Comparison of ENCODE assay signal across 10 cellular contexts in genomic region chr2:45759310-45759851, GRCh38.
DNase-seq lines count a peak whose midpoint lies in the region; ATAC-seq and TF ChIP-seq lines count a peak whose summit lies in the region.
"Had no signal": no experiment of that assay in that cellular context is flagged by ENCODE, and none has a peak within 500 bp of the region (broad histone marks: within the 10 kb centered on the region; RNA-seq: fewer than 3 reads in every experiment).

No MANE protein-coding gene starts in this region.

- peaks cover 3% of the 10 kb centered on the region for H3K4me1 Mint-ChIP-seq in activated T-helper 2 cell treated with anti-CD3 and anti-CD28 coated beads, Interferon-gamma antibody, Interleukin-2, Interleukin-4, amounts not matched to agents 10 μg/mL and 5 μg/mL and 100 μg/mL, durations not matched to agents 14 hours and 24 hours and 36 hours (ENCODE audit: low read depth)
- H3K4me1 Mint-ChIP-seq in CD8-positive, alpha-beta T cell (ENCODE audit: low read depth) = no peaks in the 10 kb centered on the region

- H3K4me3 Mint-ChIP-seq in activated T-helper 2 cell treated with anti-CD3 and anti-CD28 coated beads, Interferon-gamma antibody, Interleukin-2, Interleukin-4, amounts not matched to agents 10 μg/mL and 5 μg/mL and 100 μg/mL, durations not matched to agents 14 hours and 24 hours and 36 hours (ENCODE audit: low read depth) = no peak overlapping the region
- H3K4me3 Mint-ChIP-seq in CD8-positive, alpha-beta T cell = no peak overlapping the region

- ATAC-seq in CD8-positive, alpha-beta T cell = no peak

- intact Hi-C loops in activated T-helper 2 cell treated with anti-CD3 and anti-CD28 coated beads, Interferon-gamma antibody, Interleukin-2, Interleukin-4, amounts not matched to agents 10 μg/mL and 5 μg/mL and 100 μg/mL, durations not matched to agents 14 hours and 24 hours and 36 hours (cut with micrococcal nuclease) = no loop called here
- intact Hi-C loops in CD8-positive, alpha-beta T cell (cut with DNase I, micrococcal nuclease) = no loop called here

- no peak overlapping the region for H3K27ac Mint-ChIP-seq in activated T-helper 2 cell treated with anti-CD3 and anti-CD28 coated beads, Interferon-gamma antibody, Interleukin-2, Interleukin-4, amounts not matched to agents 10 μg/mL and 5 μg/mL and 100 μg/mL, durations not matched to agents 14 hours and 24 hours and 36 hours
- no peak overlapping the region for H3K27ac Mint-ChIP-seq in CD8-positive, alpha-beta T cell

- H3K4me1 ChIP-seq in CD8-positive, alpha-beta T cell (ENCODE audit: insufficient read depth, low read length) = no peaks in the 10 kb centered on the region

- TF ChIP-seq CTCF in foreskin fibroblast (IDR thresholded peaks at IDR 0.05; ENCODE audit: low read depth, low read length) = no peak
- no peak for TF ChIP-seq CTCF in CD8-positive, alpha-beta T cell (IDR thresholded peaks at IDR 0.05)

- peaks cover 2% of the 10 kb centered on the region for H3K27me3 Mint-ChIP-seq in activated T-helper 2 cell treated with anti-CD3 and anti-CD28 coated beads, Interferon-gamma antibody, Interleukin-2, Interleukin-4, amounts not matched to agents 10 μg/mL and 5 μg/mL and 100 μg/mL, durations not matched to agents 14 hours and 24 hours and 36 hours (ENCODE audit: low read depth)
- no peaks in the 10 kb centered on the region for H3K27me3 Mint-ChIP-seq in CD8-positive, alpha-beta T cell (ENCODE audit: low read depth)

- no peak overlapping the region for H3K27ac ChIP-seq in CD8-positive, alpha-beta T cell (ENCODE audit: low read depth, low read length)
- H3K27ac ChIP-seq: VCaP had no signal

- POLR2A ChIA-PET in CD8-positive, alpha-beta T cell (lab: Charles Lee) = no interaction called here

- peak overlapping the region; percentile 11 to 20 for H3K4me3 ChIP-seq in foreskin fibroblast (ENCODE audit: low read depth in 1 of 2, low read length in 2 of 2)
- H3K4me3 ChIP-seq in CD8-positive, alpha-beta T cell (ENCODE audit: low read depth, low read length) = no peak overlapping the region

- no peaks in the 10 kb centered on the region for H3K9me3 ChIP-seq in CD8-positive, alpha-beta T cell (ENCODE audit: low read length)

- CTCF ChIA-PET in CD8-positive, alpha-beta T cell (lab: Charles Lee) = interaction anchor here (1.4 kb wide), 1 partner anchor 38 kb away, joined by 4 read pairs; no protein-coding TSS in a partner anchor

- H3K9me3 Mint-ChIP-seq in activated T-helper 2 cell treated with anti-CD3 and anti-CD28 coated beads, Interferon-gamma antibody, Interleukin-2, Interleukin-4, amounts not matched to agents 10 μg/mL and 5 μg/mL and 100 μg/mL, durations not matched to agents 14 hours and 24 hours and 36 hours = no peaks in the 10 kb centered on the region
- H3K9me3 Mint-ChIP-seq in CD8-positive, alpha-beta T cell = no peaks in the 10 kb centered on the region

- no peaks in the 10 kb centered on the region for H3K27me3 ChIP-seq in CD8-positive, alpha-beta T cell (ENCODE audit: insufficient read depth, low read length)

- DNase-seq in GM03348 (ENCODE audit: low spot score) = peak; percentile 57
- DNase-seq in RKO (ENCODE audit: low spot score) = peak; percentile 19
- DNase-seq in foreskin fibroblast = peak in 1 of 2 donors; percentile 90
- DNase-seq in retina = peak; percentile 74
- DNase-seq in activated T-helper 2 cell treated with anti-CD3 and anti-CD28 coated beads, Interferon-gamma antibody, Interleukin-2, Interleukin-4, amounts not matched to agents 10 μg/mL and 5 μg/mL and 100 μg/mL, durations not matched to agents 14 hours and 24 hours and 36 hours (ENCODE audit: low spot score) = no peak
- DNase-seq in T1000 (lab: John Stamatoyannopoulos, UW) = no peak
- DNase-seq in NCI-H345 treated with DMSO at 0.1 percent for 48 hours (lab: John Stamatoyannopoulos, UW; ENCODE audit: unreplicated experiment) = no peak
- DNase-seq in CD8-positive, alpha-beta T cell = no peak
- DNase-seq: activated naive CD4-positive, alpha-beta T cell treated with anti-CD3 and anti-CD28 coated beads, Interleukin-2, amount 50 U/mL, for 16 hours had no signal

- H3K36me3 Mint-ChIP-seq in activated T-helper 2 cell treated with anti-CD3 and anti-CD28 coated beads, Interferon-gamma antibody, Interleukin-2, Interleukin-4, amounts not matched to agents 10 μg/mL and 5 μg/mL and 100 μg/mL, durations not matched to agents 14 hours and 24 hours and 36 hours (ENCODE audit: low read depth) = no peaks in the 10 kb centered on the region
- H3K36me3 Mint-ChIP-seq in CD8-positive, alpha-beta T cell = no peaks in the 10 kb centered on the region

- no peaks in the 10 kb centered on the region for H3K36me3 ChIP-seq in CD8-positive, alpha-beta T cell (ENCODE audit: insufficient read depth, low read length)

Comparison
In these comparisons a context has a peak if more than half of its experiments do, and no peak if none do; other contexts are left out.
1. DNase-seq: peak in GM03348 (single experiment), RKO (single experiment) and retina (single experiment); none in activated T-helper 2 cell treated with anti-CD3 and anti-CD28 coated beads, Interferon-gamma antibody, Interleukin-2, Interleukin-4, amounts not matched to agents 10 μg/mL and 5 μg/mL and 100 μg/mL, durations not matched to agents 14 hours and 24 hours and 36 hours (single experiment), T1000 (single experiment), NCI-H345 treated with DMSO at 0.1 percent for 48 hours (single experiment) and CD8-positive, alpha-beta T cell (0 of 7).